9 cellular contexts compared by ENCODE assay signal in the genomic region with DNA sequence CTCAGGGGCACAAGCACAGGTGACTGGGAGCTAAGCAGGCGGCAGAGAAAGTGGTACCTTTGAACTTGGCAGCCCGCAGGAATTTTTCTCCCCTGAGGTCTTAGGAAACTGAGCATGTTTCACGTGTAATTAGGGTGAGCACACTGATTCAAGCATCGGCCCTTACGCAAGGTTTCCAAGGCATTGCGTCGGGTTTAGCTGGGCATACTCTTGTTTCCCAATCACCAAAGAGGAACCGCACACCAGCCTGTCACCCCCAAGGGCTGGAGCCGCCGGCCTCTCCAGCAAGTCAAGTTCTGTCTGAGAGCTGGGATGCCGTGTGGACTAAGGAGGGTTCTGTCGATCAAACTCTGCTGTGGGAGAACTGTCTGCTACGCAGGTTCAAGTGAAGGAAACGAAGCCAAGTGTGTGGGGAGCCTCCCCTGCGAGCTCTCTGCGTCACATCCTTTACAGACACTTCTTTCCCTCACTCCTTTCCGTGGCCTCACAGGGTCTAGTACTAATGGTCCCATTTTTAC. TPM values are rescaled to one million over a fixed set of nuclear protein-coding genes. Genes with fewer than 3 reads are reported as not detected.
DNase-seq lines count a peak whose midpoint lies in the region; ATAC-seq and TF ChIP-seq lines count a peak whose summit lies in the region.
"Had no signal": no experiment of that assay in that cellular context is flagged by ENCODE, and none has a peak within 500 bp of the region (broad histone marks: within the 10 kb centered on the region; RNA-seq: fewer than 3 reads in every experiment).

No MANE protein-coding gene starts in this region.

- peaks cover 3% of the 10 kb centered on the region for H3K4me1 Mint-ChIP-seq in activated naive CD4-positive, alpha-beta T cell treated with anti-CD3 and anti-CD28 coated beads for 36 hours (ENCODE audit: low read depth)

- H3K4me3 Mint-ChIP-seq in activated naive CD4-positive, alpha-beta T cell treated with anti-CD3 and anti-CD28 coated beads for 36 hours: no peak overlapping the region

- no peaks in the 10 kb centered on the region for H3K9me3 Mint-ChIP-seq in activated naive CD4-positive, alpha-beta T cell treated with anti-CD3 and anti-CD28 coated beads for 36 hours

- DNase-seq in AG10803 (ENCODE audit: low read depth) (peak; percentile 98), SKM-1 treated with dmso at 0.1 percent for 144 hours (lab: John Stamatoyannopoulos, UW; ENCODE audit: unreplicated experiment) (peak; percentile 96), foreskin fibroblast (peak; percentile 85 to 86), occipital lobe (lab: John Stamatoyannopoulos, UW) (peak; percentile 35), A172 (ENCODE audit: low spot score) (no peak), SHP77 treated with DMSO at 0.1 percent for 48 hours (lab: John Stamatoyannopoulos, UW) (no peak)
- DNase-seq in activated naive CD4-positive, alpha-beta T cell treated with anti-CD3 and anti-CD28 coated beads for 36 hours: no peak

- TF ChIP-seq CTCF in AG10803 (conservative IDR thresholded peaks at IDR 0.05; ENCODE audit: low read length): no peak
- TF ChIP-seq CTCF in foreskin fibroblast (IDR thresholded peaks at IDR 0.05; ENCODE audit: low read depth, low read length): no peak

- no peak overlapping the region for H3K27ac Mint-ChIP-seq in activated naive CD4-positive, alpha-beta T cell treated with anti-CD3 and anti-CD28 coated beads for 36 hours

- intact Hi-C loops in activated naive CD4-positive, alpha-beta T cell treated with anti-CD3 and anti-CD28 coated beads for 36 hours (cut with micrococcal nuclease): no loop called here

- peaks cover 10% of the 10 kb centered on the region for H3K36me3 Mint-ChIP-seq in activated naive CD4-positive, alpha-beta T cell treated with anti-CD3 and anti-CD28 coated beads for 36 hours (ENCODE audit: low read depth)

- H3K27me3 Mint-ChIP-seq in activated naive CD4-positive, alpha-beta T cell treated with anti-CD3 and anti-CD28 coated beads for 36 hours (ENCODE audit: low read depth): no peaks in the 10 kb centered on the region

- CTCF ChIA-PET in activated naive CD4-positive, alpha-beta T cell treated with anti-CD3 and anti-CD28 coated beads for 36 hours (lab: Charles Lee): no interaction called here

- H3K4me3 ChIP-seq in AG10803 (ENCODE audit: low read length) (no peak overlapping the region; the same call in 1 of the 2 replicates), foreskin fibroblast (ENCODE audit: low read depth in 1 of 2, low read length in 2 of 2) (no peak overlapping the region)
- H3K4me3 ChIP-seq: Peyer's patch had no signal

- no peak for ATAC-seq in HG03280 (IDR thresholded peaks at IDR 0.05; ENCODE audit: unreplicated experiment)

RNA-seq across cellular contexts. Expression of a gene that starts 53.0 kb away (rescaled TPM):
- 41.5 TPM for total RNA-seq in occipital lobe
- 87.2 and 91.6 TPM in 2 replicates for total RNA-seq in A172 (2014; rRNA removed; shearing (Covaris generic))
- total RNA-seq in activated naive CD4-positive, alpha-beta T cell treated with anti-CD3 and anti-CD28 coated beads for 36 hours: 10 to 100 TPM; 33.4 to 36.2 TPM

Comparison
In these comparisons a context has a peak if more than half of its experiments do, and no peak if none do; other contexts are left out.
1. DNase-seq: peak in AG10803 (single experiment), SKM-1 treated with dmso at 0.1 percent for 144 hours (single experiment), foreskin fibroblast (2 of 2) and occipital lobe (single experiment); none in A172 (single experiment), SHP77 treated with DMSO at 0.1 percent for 48 hours (single experiment) and activated naive CD4-positive, alpha-beta T cell treated with anti-CD3 and anti-CD28 coated beads for 36 hours (single experiment).